ENCODE assay signal across 17 cellular contexts in the genomic region with DNA sequence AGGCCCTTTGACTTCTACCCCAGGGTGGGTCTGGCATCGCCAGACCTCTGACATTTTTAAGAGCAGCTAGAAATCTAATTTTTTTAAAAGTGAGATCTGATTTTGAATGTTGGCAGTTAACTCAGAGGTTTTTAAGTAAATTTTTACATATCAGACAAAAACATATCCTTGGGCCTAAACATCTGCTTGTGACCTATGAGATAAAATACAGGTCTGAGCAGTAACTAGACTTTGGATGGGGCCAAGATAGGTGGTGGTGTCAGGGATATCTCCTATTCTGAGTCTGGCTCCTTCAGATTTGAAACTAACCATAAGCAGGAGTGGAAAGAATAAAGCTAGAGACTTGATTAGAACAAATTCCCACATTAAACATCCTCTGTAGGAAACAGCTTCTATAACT.
"Had no signal": no experiment of that assay in that cellular context is flagged by ENCODE, and none has a peak within 500 bp of the region (broad histone marks: within the 10 kb centered on the region; RNA-seq: fewer than 3 reads in every experiment).

No MANE protein-coding gene starts in this region.

- H3K27me3 Mint-ChIP-seq: activated B cell treated with CpG ODN at 0.5 μM for 24 hours; activated CD4-positive, alpha-beta T cell treated with anti-CD3 and anti-CD28 coated beads, Interleukin-2, amount 10 ng/mL, durations not matched to agents 7 days and 5 days; activated naive CD8-positive, alpha-beta T cell treated with anti-CD3 and anti-CD28 coated beads for 36 hours; brain had no signal

- H3K27me3 ChIP-seq: esophagus squamous epithelium, right lobe of liver, transverse colon had no signal

- H3K4me3 Mint-ChIP-seq: activated B cell treated with CpG ODN at 0.5 μM for 24 hours; activated CD4-positive, alpha-beta T cell treated with anti-CD3 and anti-CD28 coated beads, Interleukin-2, amount 10 ng/mL, durations not matched to agents 7 days and 5 days; activated naive CD8-positive, alpha-beta T cell treated with anti-CD3 and anti-CD28 coated beads for 36 hours had no signal

- H3K27ac ChIP-seq: coronary artery, esophagus squamous epithelium, psoas muscle, right lobe of liver, transverse colon had no signal

- DNase-seq: activated B cell treated with CpG ODN at 0.5 μM for 24 hours; activated CD4-positive, alpha-beta T cell treated with anti-CD3 and anti-CD28 coated beads, Interleukin-2, amount 10 ng/mL, durations not matched to agents 7 days and 5 days; activated effector memory CD4-positive, alpha-beta T cell treated with anti-CD3 and anti-CD28 coated beads, Interleukin-2, amount 50 U/mL, for 16 hours; activated naive CD8-positive, alpha-beta T cell treated with anti-CD3 and anti-CD28 coated beads for 36 hours; central memory CD4-positive, alpha-beta T cell; effector CD4-positive, alpha-beta T cell; esophagus squamous epithelium; hypothalamus; psoas muscle; right lobe of liver; stimulated activated CD4-positive, alpha-beta T cell treated with anti-CD3 and anti-CD28 coated beads, Interleukin-4, amount 100 ng/mL, for 4 hours; stimulated activated CD8-positive, alpha-beta memory T cell treated with anti-CD3 and anti-CD28 coated beads, Interleukin-4, amount 100 ng/mL, for 48 hours; stimulated activated naive CD8-positive, alpha-beta T cell treated with anti-CD3 and anti-CD28 coated beads, Interleukin-15, Interleukin-2, amounts not matched to agents 100 U/mL and 50 U/mL, for 24 hours; transverse colon had no signal

- H3K36me3 ChIP-seq: right lobe of liver, transverse colon had no signal

- H3K4me3 ChIP-seq: coronary artery, esophagus squamous epithelium, psoas muscle, right lobe of liver, smooth muscle cell, transverse colon had no signal

- H3K9me3 ChIP-seq: esophagus squamous epithelium, psoas muscle, right lobe of liver, transverse colon had no signal

- H3K4me2 ChIP-seq: smooth muscle cell had no signal

- ATAC-seq: psoas muscle; stimulated activated naive CD8-positive, alpha-beta T cell treated with anti-CD3 and anti-CD28 coated beads, Interleukin-15, Interleukin-2, amounts not matched to agents 100 U/mL and 50 U/mL, for 24 hours had no signal

- H3K9me3 Mint-ChIP-seq: activated B cell treated with CpG ODN at 0.5 μM for 24 hours; activated CD4-positive, alpha-beta T cell treated with anti-CD3 and anti-CD28 coated beads, Interleukin-2, amount 10 ng/mL, durations not matched to agents 7 days and 5 days; activated naive CD8-positive, alpha-beta T cell treated with anti-CD3 and anti-CD28 coated beads for 36 hours had no signal

- H3K27ac Mint-ChIP-seq: activated B cell treated with CpG ODN at 0.5 μM for 24 hours; activated naive CD8-positive, alpha-beta T cell treated with anti-CD3 and anti-CD28 coated beads for 36 hours had no signal
